Comparison of ENCODE assay signal across 1 cellular context in genomic region chr1:3684031-3684430, GRCh38.
TF ChIP-seq lines count a peak whose summit lies in the region.

No MANE protein-coding gene starts in this region.

TF ChIP-seq in HEK293, 187 proteins besides CTCF, POLR2A, EP300 and RAD21 (continued from another document):
- TF ChIP-seq ZNF473 (tag by site-specific recombination; IDR thresholded peaks at IDR 0.05) (no peak), KLF8 (tag by site-specific recombination; IDR thresholded peaks at IDR 0.05) (peak; percentile 46; the same call in 1 of the 2 replicates), PRDM10 (tag by site-specific recombination; IDR thresholded peaks at IDR 0.05) (no peak), ZNF488 (tag by site-specific recombination; IDR thresholded peaks at IDR 0.05) (no peak), ZNF747 (tag by site-specific recombination; IDR thresholded peaks at IDR 0.05) (no peak), ZFP37 (tag by site-specific recombination; IDR thresholded peaks at IDR 0.05) (no peak), EGR2 (tag by site-specific recombination; IDR thresholded peaks at IDR 0.05; ENCODE audit: low read depth) (0 out of 2 replicates have a peak, but pooled peaks have one; percentile 25), ZNF19 (tag by site-specific recombination; IDR thresholded peaks at IDR 0.05; ENCODE audit: low read depth) (no peak), ZFHX2 (tag by site-specific recombination; conservative IDR thresholded peaks at IDR 0.05) (peak; percentile 43), ZFP3 (tag by site-specific recombination; IDR thresholded peaks at IDR 0.05; ENCODE audit: low read depth) (no peak)
